17 cellular contexts compared by ENCODE assay signal in the genomic region with DNA sequence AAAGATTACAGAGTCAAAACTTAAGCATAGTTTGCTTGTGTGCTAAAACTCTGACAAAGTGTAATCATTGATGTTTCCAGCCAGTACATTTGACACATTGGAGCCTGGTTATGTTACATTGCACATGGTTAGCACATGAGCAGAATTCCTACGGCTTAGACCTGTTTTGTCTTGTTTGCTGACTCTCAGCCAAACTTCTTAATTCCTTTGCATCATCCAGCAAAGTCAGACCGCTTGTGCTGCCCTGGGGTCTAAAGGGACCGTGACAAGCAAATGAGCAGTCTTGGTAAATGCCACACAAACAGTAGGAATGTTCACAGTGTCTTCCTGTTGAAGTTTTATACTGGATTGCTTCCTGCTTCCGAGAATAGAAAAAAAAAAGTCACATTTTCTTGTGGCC.
A peak's percentile ranks its signal among the peaks of the same experiment; 100 is the strongest.
DNase-seq lines count a peak whose midpoint lies in the region; ATAC-seq and TF ChIP-seq lines count a peak whose summit lies in the region.
"Had no signal": no experiment of that assay in that cellular context is flagged by ENCODE, and none has a peak within 500 bp of the region (broad histone marks: within the 10 kb centered on the region; RNA-seq: fewer than 3 reads in every experiment).

No MANE protein-coding gene starts in this region.

- H3K27ac ChIP-seq in ascending aorta (peak overlapping the region; percentile 6 to 8), parathyroid adenoma (peak overlapping the region; percentile 57)
- H3K27ac ChIP-seq: adrenal gland, SK-N-MC had no signal

- no peaks in the 10 kb centered on the region for H3K79me2 ChIP-seq in parathyroid adenoma

- CTCF ChIA-PET in activated CD4-positive, alpha-beta T cell treated with anti-CD3 and anti-CD28 coated beads for 36 hours (lab: Charles Lee) = interaction anchor here (0.7 kb wide), 1 partner anchor 21 kb away, joined by 3 read pairs; no protein-coding TSS in a partner anchor

- H3K4me3 ChIP-seq in ascending aorta (no peak overlapping the region), parathyroid adenoma (ENCODE audit: low read depth, low read length) (no peak overlapping the region)
- H3K4me3 ChIP-seq: adrenal gland, GM23338, K562, SK-N-MC had no signal

- ATAC-seq in esophagus mucosa = peak; percentile 79
- no peak for ATAC-seq in HG02763 (IDR thresholded peaks at IDR 0.05; ENCODE audit: unreplicated experiment)
- ATAC-seq in activated CD4-positive, alpha-beta T cell treated with anti-CD3 and anti-CD28 coated beads for 36 hours = no peak
- ATAC-seq in HG03139 (IDR thresholded peaks at IDR 0.05; ENCODE audit: unreplicated experiment) = no peak
- ATAC-seq: GM23338, K562 had no signal

- H3K27me3 ChIP-seq in ascending aorta (no peaks in the 10 kb centered on the region), parathyroid adenoma (ENCODE audit: control insufficient read depth, insufficient read depth, low read length) (no peaks in the 10 kb centered on the region)
- H3K27me3 ChIP-seq: adrenal gland had no signal

- H3K4me1 ChIP-seq in ascending aorta (no peaks in the 10 kb centered on the region), parathyroid adenoma (no peaks in the 10 kb centered on the region)
- H3K4me1 ChIP-seq: adrenal gland had no signal

- no peak overlapping the region for H2AFZ ChIP-seq in parathyroid adenoma
- H2AFZ ChIP-seq: GM23338 had no signal

- H3K36me3 ChIP-seq in ascending aorta = peaks cover 44 to 72% of the 10 kb centered on the region in 2 donors
- H3K36me3 ChIP-seq in parathyroid adenoma (ENCODE audit: control insufficient read depth, insufficient read depth, low read length) = no peaks in the 10 kb centered on the region

- H3K27ac Mint-ChIP-seq in activated CD4-positive, alpha-beta T cell treated with anti-CD3 and anti-CD28 coated beads for 36 hours = no peak overlapping the region
- H3K27ac Mint-ChIP-seq: B cell, GM23338 had no signal

- no peaks in the 10 kb centered on the region for H3K9me3 ChIP-seq in ascending aorta
- no peaks in the 10 kb centered on the region for H3K9me3 ChIP-seq in parathyroid adenoma (ENCODE audit: control insufficient read depth, low read length)
- H3K9me3 ChIP-seq: adrenal gland had no signal

- no peak overlapping the region for H3K9ac ChIP-seq in parathyroid adenoma

- H3K36me3 Mint-ChIP-seq in activated CD4-positive, alpha-beta T cell treated with anti-CD3 and anti-CD28 coated beads for 36 hours (ENCODE audit: low read depth) = no peaks in the 10 kb centered on the region

- no peaks in the 10 kb centered on the region for H3K27me3 Mint-ChIP-seq in activated CD4-positive, alpha-beta T cell treated with anti-CD3 and anti-CD28 coated beads for 36 hours
- H3K27me3 Mint-ChIP-seq: B cell had no signal

- intact Hi-C loops in ascending aorta (cut with DNase I) = no loop called here
- intact Hi-C loops in activated CD4-positive, alpha-beta T cell treated with anti-CD3 and anti-CD28 coated beads for 36 hours (cut with DNase I, micrococcal nuclease) = no loop called here

- H3K4me1 Mint-ChIP-seq in activated CD4-positive, alpha-beta T cell treated with anti-CD3 and anti-CD28 coated beads for 36 hours = no peaks in the 10 kb centered on the region
- H3K4me1 Mint-ChIP-seq: B cell, GM23338 had no signal

- H3K9me3 Mint-ChIP-seq in activated CD4-positive, alpha-beta T cell treated with anti-CD3 and anti-CD28 coated beads for 36 hours (ENCODE audit: low read depth) = no peaks in the 10 kb centered on the region
- H3K9me3 Mint-ChIP-seq: GM23338 had no signal

- no peak overlapping the region for H3K4me3 Mint-ChIP-seq in activated CD4-positive, alpha-beta T cell treated with anti-CD3 and anti-CD28 coated beads for 36 hours
- H3K4me3 Mint-ChIP-seq: B cell, GM23338 had no signal

- H3K4me2 ChIP-seq in parathyroid adenoma (ENCODE audit: low read length) = no peak overlapping the region
- H3K4me2 ChIP-seq: GM23338 had no signal

- DNase-seq in EH (ENCODE audit: low read depth) (peak; percentile 38), ascending aorta (ENCODE audit: low spot score in 2 of 2) (no peak), NCI-H510A treated with DMSO at 0.1 percent for 48 hours (lab: John Stamatoyannopoulos, UW) (no peak)
- DNase-seq in activated CD4-positive, alpha-beta T cell treated with anti-CD3 and anti-CD28 coated beads for 36 hours = no peak
- DNase-seq: activated effector memory CD4-positive, alpha-beta T cell treated with Interleukin-2 at 50 U/mL for 16 hours; adrenal gland; NCI-H526 treated with DMSO at 0.1 percent for 48 hours; nucleus accumbens; T1000 had no signal

- no peak for TF ChIP-seq CTCF in ascending aorta (IDR thresholded peaks at IDR 0.05)
- no peak for TF ChIP-seq CTCF in parathyroid adenoma (IDR thresholded peaks at IDR 0.05)

- POLR2A ChIA-PET in activated CD4-positive, alpha-beta T cell treated with anti-CD3 and anti-CD28 coated beads for 36 hours (lab: Charles Lee) = no interaction called here
